11 cellular contexts compared by ENCODE assay signal in the genomic region with DNA sequence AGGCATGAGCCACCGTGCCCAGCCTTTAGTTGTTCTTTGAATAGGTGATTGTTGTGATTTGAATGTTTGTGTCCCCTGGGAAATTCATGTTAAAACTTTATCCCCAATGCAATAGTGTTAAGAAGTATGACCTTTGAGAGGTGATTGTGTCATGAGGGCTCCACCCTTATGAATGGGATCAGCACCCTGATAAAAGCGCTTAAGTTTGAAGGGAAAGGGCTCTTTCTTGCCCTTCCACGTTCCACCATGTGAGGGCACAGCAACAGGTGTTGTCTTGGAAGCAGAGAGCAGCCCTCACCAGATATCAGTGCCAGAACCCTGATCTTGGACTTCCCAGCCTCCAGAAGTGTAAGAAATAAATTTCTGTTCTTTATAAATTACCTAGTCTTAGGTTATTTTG. TPM values are rescaled to one million over a fixed set of nuclear protein-coding genes. Genes with fewer than 3 reads are reported as not detected.
DNase-seq lines count a peak whose midpoint lies in the region; TF ChIP-seq lines count a peak whose summit lies in the region.
"Had no signal": no experiment of that assay in that cellular context is flagged by ENCODE, and none has a peak within 500 bp of the region (broad histone marks: within the 10 kb centered on the region; RNA-seq: fewer than 3 reads in every experiment).

No MANE protein-coding gene starts in this region.

- H3K4me2 ChIP-seq in OCI-LY7 (ENCODE audit: low read length): no peak overlapping the region

- H3K4me1 Mint-ChIP-seq in MCF 10A (ENCODE audit: insufficient read depth, unreplicated experiment): no peaks in the 10 kb centered on the region
- H3K4me1 Mint-ChIP-seq in immature natural killer cell: no peaks in the 10 kb centered on the region
- H3K4me1 Mint-ChIP-seq: activated CD4-positive, alpha-beta T cell treated with anti-CD3 and anti-CD28 coated beads, Interleukin-2, amount 10 ng/mL, durations not matched to agents 7 days and 5 days had no signal

- POLR2A ChIA-PET in MCF 10A (lab: Yijun Ruan, JAX): no interaction called here
- POLR2A ChIA-PET in OCI-LY7 (lab: Charles Lee): no interaction called here

- no peak for TF ChIP-seq POLR2A in breast epithelium (IDR thresholded peaks at IDR 0.05)

- H3K36me3 Mint-ChIP-seq in MCF 10A (ENCODE audit: insufficient read depth, unreplicated experiment) (no peaks in the 10 kb centered on the region), immature natural killer cell (no peaks in the 10 kb centered on the region)

- peak; percentile 33 for TF ChIP-seq CTCF in MCF 10A (IDR thresholded peaks at IDR 0.05; ENCODE audit: unreplicated experiment)
- no peak for TF ChIP-seq CTCF in breast epithelium (IDR thresholded peaks at IDR 0.05)
- peak; percentile 57 for TF ChIP-seq CTCF in OCI-LY7 (conservative IDR thresholded peaks at IDR 0.05; ENCODE audit: low read length)
- TF ChIP-seq CTCF in epithelial cell of esophagus (IDR thresholded peaks at IDR 0.05; ENCODE audit: insufficient read depth, low read depth, low read length, missing control alignments): peak; percentile 27
- no peak for TF ChIP-seq CTCF in ascending aorta (IDR thresholded peaks at IDR 0.05)

- H3K36me3 ChIP-seq in breast epithelium (no peaks in the 10 kb centered on the region), OCI-LY7 (ENCODE audit: insufficient read depth, low read length) (no peaks in the 10 kb centered on the region), ascending aorta (no peaks in the 10 kb centered on the region)

- intact Hi-C loops in MCF 10A (cut with micrococcal nuclease): loop anchor here (1.0 kb wide), 1 partner anchor 227 kb away; no protein-coding TSS in a partner anchor
- intact Hi-C loops in breast epithelium (cut with DNase I; ENCODE audit: low total_unique reads): no loop called here
- intact Hi-C loops in OCI-LY7 (cut with micrococcal nuclease; ENCODE audit: unreplicated experiment): loop anchor here (10.0 kb wide), 1 partner anchor 222 kb away; no protein-coding TSS in a partner anchor
- intact Hi-C loops in ascending aorta (cut with DNase I): no loop called here

- H3K9me2 ChIP-seq in OCI-LY7 (ENCODE audit: insufficient read depth, low read length): no peaks in the 10 kb centered on the region

- CTCF ChIA-PET in MCF 10A (lab: Yijun Ruan, JAX) (interaction anchor here (0.6 to 0.9 kb wide), 3 partner anchors 21 to 1659 kb away, joined by 3 read pairs; no protein-coding TSS in a partner anchor), OCI-LY7 (lab: Charles Lee; ENCODE audit: unreplicated experiment) (no interaction called here)

- H4K20me1 ChIP-seq in OCI-LY7 (ENCODE audit: insufficient read depth, low read length): no peaks in the 10 kb centered on the region

- H3K27me3 ChIP-seq in breast epithelium (peaks cover 0 to 25% of the 10 kb centered on the region in 2 donors), ascending aorta (no peaks in the 10 kb centered on the region)

- H3K9me3 Mint-ChIP-seq in MCF 10A (ENCODE audit: unreplicated experiment) (no peaks in the 10 kb centered on the region), immature natural killer cell (no peaks in the 10 kb centered on the region)
- H3K9me3 Mint-ChIP-seq: activated CD4-positive, alpha-beta T cell treated with anti-CD3 and anti-CD28 coated beads, Interleukin-2, amount 10 ng/mL, durations not matched to agents 7 days and 5 days had no signal

- H3K27me3 Mint-ChIP-seq in MCF 10A (ENCODE audit: insufficient read depth, unreplicated experiment) (peaks cover 41% of the 10 kb centered on the region), immature natural killer cell (ENCODE audit: low read depth in 3 of 3) (peaks cover 2 to 6% (median 3%) of the 10 kb centered on the region in 3 donors)

- BruUV-seq in MCF 10A (replicated peaks; lab: Mats Ljungman, UMichigan) (no TSS peak), OCI-LY7 (replicated peaks; lab: Mats Ljungman, UMichigan) (no TSS peak)

- no peak overlapping the region for H2AFZ ChIP-seq in OCI-LY7 (ENCODE audit: low read length)

- H3K9me3 ChIP-seq in breast epithelium (no peaks in the 10 kb centered on the region), OCI-LY7 (ENCODE audit: low read length) (no peaks in the 10 kb centered on the region), ascending aorta (no peaks in the 10 kb centered on the region)

- H3K27ac Mint-ChIP-seq in MCF 10A (ENCODE audit: low read depth, unreplicated experiment): no peak overlapping the region
- no peak overlapping the region for H3K27ac Mint-ChIP-seq in immature natural killer cell
- H3K27ac Mint-ChIP-seq: activated CD4-positive, alpha-beta T cell treated with anti-CD3 and anti-CD28 coated beads, Interleukin-2, amount 10 ng/mL, durations not matched to agents 7 days and 5 days had no signal

- H3K27ac ChIP-seq in breast epithelium (no peak overlapping the region), OCI-LY7 (ENCODE audit: low read depth, low read length, poor library complexity, severe bottlenecking) (no peak overlapping the region), ascending aorta (no peak overlapping the region)

- no peaks in the 10 kb centered on the region for H3K4me1 ChIP-seq in breast epithelium
- no peaks in the 10 kb centered on the region for H3K4me1 ChIP-seq in OCI-LY7 (ENCODE audit: insufficient read depth, low read length, poor library complexity, severe bottlenecking)
- H3K4me1 ChIP-seq in ascending aorta: no peaks in the 10 kb centered on the region

- H3K79me2 ChIP-seq in OCI-LY7 (ENCODE audit: insufficient read depth, low read depth, low read length): no peaks in the 10 kb centered on the region

- DNase-seq in MCF 10A (ENCODE audit: unreplicated experiment) (peak; percentile 37), breast epithelium (ENCODE audit: low spot score in 2 of 2) (no peak), OCI-LY7 (ENCODE audit: low spot score) (peak; percentile 22), epithelial cell of esophagus (ENCODE audit: low read depth) (peak; percentile 26), ascending aorta (ENCODE audit: low spot score in 2 of 2) (no peak), retina (no peak), immature natural killer cell (no peak), NCI-H446 treated with DMSO at 0.1 percent for 48 hours (lab: John Stamatoyannopoulos, UW) (no peak)
- DNase-seq: activated CD4-positive, alpha-beta T cell treated with anti-CD3 and anti-CD28 coated beads, Interleukin-2, amount 10 ng/mL, durations not matched to agents 7 days and 5 days; NCI-H226; substantia nigra had no signal

- no peak overlapping the region for H3K4me3 ChIP-seq in breast epithelium
- H3K4me3 ChIP-seq in OCI-LY7 (ENCODE audit: low read depth, low read length, poor library complexity, severe bottlenecking): no peak overlapping the region
- H3K4me3 ChIP-seq in epithelial cell of esophagus (ENCODE audit: low read length): no peak overlapping the region
- no peak overlapping the region for H3K4me3 ChIP-seq in ascending aorta

- H3K4me3 Mint-ChIP-seq in MCF 10A (ENCODE audit: unreplicated experiment): no peak overlapping the region
- H3K4me3 Mint-ChIP-seq in immature natural killer cell: no peak overlapping the region
- H3K4me3 Mint-ChIP-seq: activated CD4-positive, alpha-beta T cell treated with anti-CD3 and anti-CD28 coated beads, Interleukin-2, amount 10 ng/mL, durations not matched to agents 7 days and 5 days had no signal

RNA-seq across cellular contexts. Expression of a gene that starts 33.7 kb away (rescaled TPM):
- total RNA-seq in MCF 10A (2022) (5.4 and 8.0 TPM in 2 replicates), breast epithelium (10 to 100 TPM; 11.8 to 13.8 (median 12.5) TPM), OCI-LY7 (2022) (14.4 and 15.4 TPM in 2 replicates), ascending aorta (6.6 TPM)
- total RNA-seq in OCI-LY7 (2014; rRNA removed; shearing (Covaris generic)): 12.0 and 12.7 TPM in 2 replicates
- 10 to 100 TPM in 1 of 3 donors, 1 to 10 TPM in 2; 4.4 to 13.2 (median 8.2) TPM for polyA plus RNA-seq in immature natural killer cell

RNA-seq across cellular contexts. Expression of a gene that starts 44.2 kb away (rescaled TPM):
- 28.3 and 29.3 TPM in 2 replicates for total RNA-seq in MCF 10A (2022)
- 10 to 100 TPM in 2 of 3 donors, 1 to 10 TPM in 1; 1.6 to 28.1 (median 12.8) TPM for total RNA-seq in breast epithelium
- total RNA-seq in OCI-LY7 (2014; rRNA removed; shearing (Covaris generic)): 34.2 and 40.5 TPM in 2 replicates
- total RNA-seq in OCI-LY7 (2022): 58.5 and 59.6 TPM in 2 replicates
- 5.5 TPM for total RNA-seq in ascending aorta
- polyA plus RNA-seq in immature natural killer cell: 1 to 10 TPM; 1.0 to 2.0 (median 1.3) TPM

Comparison
In these comparisons a context has a peak if more than half of its experiments do, and no peak if none do; other contexts are left out.
1. DNase-seq: peak in MCF 10A (single experiment), OCI-LY7 (single experiment) and epithelial cell of esophagus (single experiment); none in breast epithelium (0 of 2), ascending aorta (0 of 2), retina (single experiment), immature natural killer cell (0 of 3) and NCI-H446 treated with DMSO at 0.1 percent for 48 hours (single experiment).
2. CTCF ChIP-seq: peak in MCF 10A (single experiment), OCI-LY7 (single experiment) and epithelial cell of esophagus (single experiment); none in breast epithelium (0 of 3) and ascending aorta (0 of 3).
3. intact Hi-C loops: an anchor here in MCF 10A (1.0 kb wide) and OCI-LY7 (10.0 kb wide); none called in breast epithelium and ascending aorta.